In the genomic region with DNA sequence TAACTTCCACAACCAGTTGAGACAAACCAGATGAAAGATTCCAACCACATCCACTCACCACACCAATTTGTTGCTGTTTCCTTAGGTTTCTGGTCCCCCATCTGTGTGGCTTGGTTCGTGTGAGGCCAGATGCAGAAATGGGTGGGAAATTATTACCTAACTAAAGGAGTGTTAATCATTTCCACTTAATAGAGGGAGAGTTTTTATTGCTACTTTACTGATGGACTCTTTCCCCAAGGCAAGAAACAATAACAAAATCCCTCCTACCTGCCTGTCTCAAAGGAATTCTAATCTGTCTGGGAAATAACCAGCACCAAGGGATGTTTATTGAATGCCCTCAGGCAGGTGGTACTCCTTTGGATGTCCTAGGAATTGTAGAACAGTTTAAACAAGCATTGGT, we compare ENCODE assay signal across 32 cellular contexts.
DNase-seq lines count a peak whose midpoint lies in the region; ATAC-seq and TF ChIP-seq lines count a peak whose summit lies in the region.
"Had no signal": no experiment of that assay in that cellular context is flagged by ENCODE, and none has a peak within 500 bp of the region (broad histone marks: within the 10 kb centered on the region; RNA-seq: fewer than 3 reads in every experiment).

No MANE protein-coding gene starts in this region.

- H3K27ac ChIP-seq in DND-41 (ENCODE audit: low read length) (no peak overlapping the region), neural cell (ENCODE audit: low read length) (peak overlapping the region; percentile 95), upper lobe of left lung (no peak overlapping the region)
- H3K27ac ChIP-seq: brain microvascular endothelial cell, dorsolateral prefrontal cortex, gastroesophageal sphincter, RWPE1, SJSA1, testis, VCaP had no signal

- H2AFZ ChIP-seq in DND-41 (ENCODE audit: low read depth, low read length) (no peak overlapping the region), neural cell (ENCODE audit: low read depth, low read length) (no peak overlapping the region)

- no peaks in the 10 kb centered on the region for H4K20me1 ChIP-seq in DND-41 (ENCODE audit: insufficient read depth, low read length)
- no peaks in the 10 kb centered on the region for H4K20me1 ChIP-seq in neural cell (ENCODE audit: insufficient read depth)

- 80 to 87% methylated on average over 1 of the region's 1 CpG for WGBS in upper lobe of left lung, 2 donors

- no peaks in the 10 kb centered on the region for H3K9me3 Mint-ChIP-seq in glutamatergic neuron (ENCODE audit: unreplicated experiment)
- H3K9me3 Mint-ChIP-seq: activated naive CD4-positive, alpha-beta T cell treated with anti-CD3 and anti-CD28 coated beads, Interleukin-2, amount 50 U/mL, for 24 hours; activated T-helper 2 cell treated with anti-CD3 and anti-CD28 coated beads, Interferon-gamma antibody, Interleukin-2, Interleukin-4, amounts not matched to agents 10 μg/mL and 5 μg/mL and 100 μg/mL, durations not matched to agents 14 hours and 24 hours and 36 hours; immature natural killer cell; naive B cell; stimulated activated naive CD8-positive, alpha-beta T cell treated with anti-CD3 and anti-CD28 coated beads, Interleukin-15, Interleukin-2, amounts not matched to agents 100 ng/mL and 50 ng/mL, for 24 hours had no signal

- DNase-seq in DND-41 (no peak), M059J (ENCODE audit: low read depth) (peak; percentile 35), glutamatergic neuron (no peak), upper lobe of left lung (no peak), LoVo (ENCODE audit: low spot score) (no peak)
- no peak for DNase-seq in stimulated activated CD4-positive, alpha-beta T cell treated with anti-CD3 and anti-CD28 coated beads, Interleukin-4, amount 100 ng/mL, for 4 hours
- DNase-seq: activated CD4-positive, alpha-beta T cell treated with anti-CD3 and anti-CD28 coated beads for 4 hours; amniotic stem cell; brain microvascular endothelial cell; dorsolateral prefrontal cortex; GDM1; HCEC 1CT; immature natural killer cell; left ventricle myocardium superior; midbrain; naive B cell; NCI-H1092 treated with DMSO at 0.1 percent for 48 hours; NCI-H1930; NCI-H2171 treated with DMSO at 0.1 percent for 48 hours; NCI-H510A; occipital lobe; T1000; testis had no signal

- no peaks in the 10 kb centered on the region for H3K79me2 ChIP-seq in DND-41 (ENCODE audit: insufficient read depth, low read length)
- H3K79me2 ChIP-seq in neural cell (replicated peaks; ENCODE audit: insufficient read depth, low read length) = peaks cover 39% of the 10 kb centered on the region

- H3K4me1 ChIP-seq in DND-41 (ENCODE audit: insufficient read depth, low read length) (0 out of 2 replicates have a peak, but pooled peaks cover 8% of the 10 kb centered on the region), upper lobe of left lung (no peaks in the 10 kb centered on the region)
- H3K4me1 ChIP-seq: gastroesophageal sphincter, testis had no signal

- H3F3A ChIP-seq in neural cell (ENCODE audit: insufficient read depth, low read length, poor library complexity, severe bottlenecking) = peaks cover 12% of the 10 kb centered on the region

- H3K9me3 ChIP-seq in DND-41 (ENCODE audit: insufficient read depth, low read length, severe bottlenecking) (no peaks in the 10 kb centered on the region), neural cell (ENCODE audit: low read length) (no peaks in the 10 kb centered on the region), upper lobe of left lung (no peaks in the 10 kb centered on the region)
- H3K9me3 ChIP-seq: gastroesophageal sphincter, SJSA1, testis had no signal

- TF ChIP-seq POLR2A in upper lobe of left lung (IDR thresholded peaks at IDR 0.05) = no peak

- H3K9ac ChIP-seq in DND-41 (ENCODE audit: low read depth, low read length) = no peak overlapping the region
- H3K9ac ChIP-seq in neural cell (ENCODE audit: low read length) = peak overlapping the region; percentile 62

- peaks cover 40% of the 10 kb centered on the region for H3K4me1 Mint-ChIP-seq in glutamatergic neuron (ENCODE audit: low read depth, unreplicated experiment)
- H3K4me1 Mint-ChIP-seq: activated naive CD4-positive, alpha-beta T cell treated with anti-CD3 and anti-CD28 coated beads, Interleukin-2, amount 50 U/mL, for 24 hours; immature natural killer cell; naive B cell had no signal

- H3K36me3 Mint-ChIP-seq in glutamatergic neuron (ENCODE audit: unreplicated experiment) = no peaks in the 10 kb centered on the region
- H3K36me3 Mint-ChIP-seq: activated naive CD4-positive, alpha-beta T cell treated with anti-CD3 and anti-CD28 coated beads, Interleukin-2, amount 50 U/mL, for 24 hours; immature natural killer cell had no signal

- no peaks in the 10 kb centered on the region for H3K27me3 ChIP-seq in DND-41 (ENCODE audit: insufficient read depth, low read length, poor library complexity)
- H3K27me3 ChIP-seq in neural cell (ENCODE audit: insufficient read depth, low read depth, low read length) = no peaks in the 10 kb centered on the region
- H3K27me3 ChIP-seq in upper lobe of left lung = no peaks in the 10 kb centered on the region
- H3K27me3 ChIP-seq: brain microvascular endothelial cell, dorsolateral prefrontal cortex, gastroesophageal sphincter, SJSA1, testis had no signal

- ATAC-seq in DND-41 (ENCODE audit: insufficient read depth, low read depth) (peak; percentile 64; the same call in 1 of the 3 replicates), upper lobe of left lung (ENCODE audit: low FRiP score in 2 of 2) (no peak), GM21717 (IDR thresholded peaks at IDR 0.05; ENCODE audit: unreplicated experiment) (no peak)
- ATAC-seq: gastroesophageal sphincter, left ventricle myocardium superior had no signal

- TF ChIP-seq EP300 in neural cell (conservative IDR thresholded peaks at IDR 0.05; ENCODE audit: poor library complexity, severe bottlenecking) (no peak), upper lobe of left lung (IDR thresholded peaks at IDR 0.05) (no peak)

- peak overlapping the region; percentile 46 for H3K27ac Mint-ChIP-seq in glutamatergic neuron (ENCODE audit: unreplicated experiment)
- H3K27ac Mint-ChIP-seq: activated naive CD4-positive, alpha-beta T cell treated with anti-CD3 and anti-CD28 coated beads, Interleukin-2, amount 50 U/mL, for 24 hours; activated T-helper 2 cell treated with anti-CD3 and anti-CD28 coated beads, Interferon-gamma antibody, Interleukin-2, Interleukin-4, amounts not matched to agents 10 μg/mL and 5 μg/mL and 100 μg/mL, durations not matched to agents 14 hours and 24 hours and 36 hours; immature natural killer cell; naive B cell; stimulated activated naive CD8-positive, alpha-beta T cell treated with anti-CD3 and anti-CD28 coated beads, Interleukin-15, Interleukin-2, amounts not matched to agents 100 ng/mL and 50 ng/mL, for 24 hours had no signal

- no peaks in the 10 kb centered on the region for H3K27me3 Mint-ChIP-seq in glutamatergic neuron (ENCODE audit: unreplicated experiment)
- H3K27me3 Mint-ChIP-seq: naive B cell had no signal

- TF ChIP-seq RAD21 in neural cell (conservative IDR thresholded peaks at IDR 0.05) = no peak

- H3K36me3 ChIP-seq in DND-41 (ENCODE audit: insufficient read depth, low read length) = no peaks in the 10 kb centered on the region
- no peaks in the 10 kb centered on the region for H3K36me3 ChIP-seq in neural cell (ENCODE audit: insufficient read depth, low read length)
- H3K36me3 ChIP-seq in upper lobe of left lung = no peaks in the 10 kb centered on the region
- H3K36me3 ChIP-seq: brain microvascular endothelial cell, gastroesophageal sphincter, SJSA1 had no signal

- H3K4me2 ChIP-seq in DND-41 (ENCODE audit: insufficient read depth, low read length) (no peak overlapping the region), neural cell (ENCODE audit: low read length) (no peak overlapping the region)

- H3K4me3 ChIP-seq in DND-41 (ENCODE audit: low read depth in 1 of 2, low read length in 2 of 2) (no peak overlapping the region), neural cell (ENCODE audit: low read length) (no peak overlapping the region), upper lobe of left lung (no peak overlapping the region)
- H3K4me3 ChIP-seq: dorsolateral prefrontal cortex, gastroesophageal sphincter, SJSA1, testis had no signal

- H3K4me3 Mint-ChIP-seq in glutamatergic neuron (ENCODE audit: unreplicated experiment) = no peak overlapping the region
- H3K4me3 Mint-ChIP-seq: activated naive CD4-positive, alpha-beta T cell treated with anti-CD3 and anti-CD28 coated beads, Interleukin-2, amount 50 U/mL, for 24 hours; immature natural killer cell; naive B cell; stimulated activated naive CD8-positive, alpha-beta T cell treated with anti-CD3 and anti-CD28 coated beads, Interleukin-15, Interleukin-2, amounts not matched to agents 100 ng/mL and 50 ng/mL, for 24 hours had no signal

- H3K9me2 ChIP-seq in neural cell (ENCODE audit: insufficient read depth, low read length) = no peaks in the 10 kb centered on the region

- no peak for TF ChIP-seq CTCF in DND-41 (IDR thresholded peaks at IDR 0.05; ENCODE audit: borderline replicate concordance, extremely low read depth, low read length, poor library complexity, severe bottlenecking)
- no peak for TF ChIP-seq CTCF in glutamatergic neuron (IDR thresholded peaks at IDR 0.05; ENCODE audit: partially characterized antibody, unreplicated experiment)
- TF ChIP-seq CTCF in neural cell (IDR thresholded peaks at IDR 0.05; ENCODE audit: poor library complexity, severe bottlenecking) = no peak
- no peak for TF ChIP-seq CTCF in upper lobe of left lung (IDR thresholded peaks at IDR 0.05)

TF ChIP-seq in neural cell, 6 proteins besides CTCF, POLR2A, EP300 and RAD21 (continues in another document):
- TF ChIP-seq SMC3 (conservative IDR thresholded peaks at IDR 0.05; ENCODE audit: poor library complexity) (no peak), EZH2 (IDR thresholded peaks at IDR 0.05; ENCODE audit: borderline replicate concordance, insufficient read depth, low read length, poor library complexity, severe bottlenecking) (no peak), POLR2AphosphoS5 (IDR thresholded peaks at IDR 0.05) (no peak)
